In the genomic region with DNA sequence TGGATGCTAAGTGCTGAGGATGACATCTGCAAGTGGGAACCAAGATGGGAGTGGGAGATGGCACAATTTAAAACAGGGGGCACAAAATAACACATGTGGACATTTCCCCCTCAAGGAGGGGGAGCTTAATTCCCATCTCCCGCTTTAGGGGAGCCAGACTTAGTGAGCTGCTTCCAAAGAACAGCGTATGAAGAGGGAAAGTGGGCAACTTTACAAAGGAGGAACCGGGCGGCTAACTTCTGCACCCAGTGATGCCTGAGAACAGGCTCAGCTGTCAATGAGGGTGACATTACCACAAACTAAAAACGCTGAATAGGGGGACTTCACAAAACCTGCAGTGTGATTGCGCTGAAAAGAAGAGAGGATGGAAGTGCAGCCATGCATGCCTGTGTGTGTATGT, we compare ENCODE assay signal across 18 cellular contexts.
DNase-seq lines count a peak whose midpoint lies in the region; FAIRE-seq and TF ChIP-seq lines count a peak whose summit lies in the region.
"Had no signal": no experiment of that assay in that cellular context is flagged by ENCODE, and none has a peak within 500 bp of the region (broad histone marks: within the 10 kb centered on the region; RNA-seq: fewer than 3 reads in every experiment).

No MANE protein-coding gene starts in this region.

- intact Hi-C loops in left ventricle myocardium inferior (cut with micrococcal nuclease), result no loop called here
- intact Hi-C loops in transverse colon (cut with DNase I; ENCODE audit: low total_unique reads), result no loop called here

- H3K4me1 Mint-ChIP-seq in neural progenitor cell, result peaks cover 44% of the 10 kb centered on the region

- in situ Hi-C loops in transverse colon (cut with MboI; ENCODE audit: low pct_ligation_motif_present in 1 of 4, low pct_unique_long_range_greater_than_20kb in 1 of 4, low sequenced_read_pairs in 3 of 4), result no loop called here

- H3K27ac ChIP-seq in right atrium auricular region (no peak overlapping the region), left ventricle myocardium inferior (replicated peaks) (no peak overlapping the region), neural progenitor cell (no peak overlapping the region), transverse colon (no peak overlapping the region)
- H3K27ac ChIP-seq: 22Rv1, A549 had no signal

- no peak for TF ChIP-seq POLR2A in transverse colon (IDR thresholded peaks at IDR 0.05)

- H3K36me3 ChIP-seq in right atrium auricular region (no peaks in the 10 kb centered on the region), left ventricle myocardium inferior (no peaks in the 10 kb centered on the region), bronchial epithelial cell (ENCODE audit: control insufficient read depth, insufficient read depth, low read length) (no peaks in the 10 kb centered on the region), neural progenitor cell (no peaks in the 10 kb centered on the region), transverse colon (no peaks in the 10 kb centered on the region), MG63 (no peaks in the 10 kb centered on the region)

- peak; percentile 38 for DNase-seq in right atrium auricular region (ENCODE audit: low spot score)
- DNase-seq in left ventricle myocardium inferior, result no peak
- DNase-seq in bronchial epithelial cell (ENCODE audit: low read depth), result no peak
- DNase-seq in neural progenitor cell (ENCODE audit: low spot score), result no peak
- DNase-seq in transverse colon, result no peak
- no peak for DNase-seq in activated T-cell treated with anti-CD3 and anti-CD28 coated beads for 4 hours
- no peak for DNase-seq in MG63
- DNase-seq in NCI-H2107 (lab: John Stamatoyannopoulos, UW), result no peak
- DNase-seq: AML-193; Calu3; CD8-positive, alpha-beta T cell; DMS79 treated with DMSO at 0.1 percent for 48 hours; GF-D8; GOT3; HFFc6 had no signal

- H3K79me2 ChIP-seq in neural progenitor cell (ENCODE audit: low read depth), result no peaks in the 10 kb centered on the region

- H3K27me3 Mint-ChIP-seq in neural progenitor cell (ENCODE audit: insufficient read depth, low read depth), result no peaks in the 10 kb centered on the region

- H3K4me3 Mint-ChIP-seq in neural progenitor cell, result peak overlapping the region; percentile 24
- H3K4me3 Mint-ChIP-seq: CD8-positive, alpha-beta T cell; HFFc6 had no signal

- no peak overlapping the region for H2AFZ ChIP-seq in neural progenitor cell (replicated peaks)

- TF ChIP-seq CTCF in right atrium auricular region (IDR thresholded peaks at IDR 0.05), result no peak
- no peak for TF ChIP-seq CTCF in left ventricle myocardium inferior (IDR thresholded peaks at IDR 0.05; ENCODE audit: borderline replicate concordance)
- no peak for TF ChIP-seq CTCF in bronchial epithelial cell (IDR thresholded peaks at IDR 0.05; ENCODE audit: insufficient read depth, low read length, severe bottlenecking)
- TF ChIP-seq CTCF in neural progenitor cell (IDR thresholded peaks at IDR 0.05), result no peak
- no peak for TF ChIP-seq CTCF in transverse colon (IDR thresholded peaks at IDR 0.05)

- TF ChIP-seq EP300 in transverse colon (IDR thresholded peaks at IDR 0.05; ENCODE audit: low read depth), result no peak

- H3K9me3 Mint-ChIP-seq in neural progenitor cell, result no peaks in the 10 kb centered on the region
- H3K9me3 Mint-ChIP-seq: CD8-positive, alpha-beta T cell; HFFc6 had no signal

- H3F3A ChIP-seq in neural progenitor cell (ENCODE audit: low read depth), result no peaks in the 10 kb centered on the region

- H3K27me3 ChIP-seq in right atrium auricular region (no peaks in the 10 kb centered on the region), left ventricle myocardium inferior (ENCODE audit: low read depth) (peaks cover 40% of the 10 kb centered on the region), bronchial epithelial cell (ENCODE audit: control insufficient read depth, insufficient read depth, low read length) (no peaks in the 10 kb centered on the region), neural progenitor cell (no peaks in the 10 kb centered on the region), transverse colon (no peaks in the 10 kb centered on the region), MG63 (no peaks in the 10 kb centered on the region)

- no peak overlapping the region for H3K27ac Mint-ChIP-seq in neural progenitor cell
- H3K27ac Mint-ChIP-seq: CD8-positive, alpha-beta T cell; HFFc6 had no signal

- H3K4me3 ChIP-seq in right atrium auricular region, result no peak overlapping the region
- H3K4me3 ChIP-seq in left ventricle myocardium inferior, result no peak overlapping the region
- no peak overlapping the region for H3K4me3 ChIP-seq in bronchial epithelial cell (ENCODE audit: low read depth, low read length)
- H3K4me3 ChIP-seq in neural progenitor cell, result no peak overlapping the region
- H3K4me3 ChIP-seq in transverse colon, result no peak overlapping the region
- H3K4me3 ChIP-seq in MG63, result no peak overlapping the region
- H3K4me3 ChIP-seq: A549 had no signal

- H4K20me1 ChIP-seq in neural progenitor cell (ENCODE audit: low read depth), result no peaks in the 10 kb centered on the region

- H3K36me3 Mint-ChIP-seq in neural progenitor cell, result no peaks in the 10 kb centered on the region
- H3K36me3 Mint-ChIP-seq: CD8-positive, alpha-beta T cell had no signal

- peak overlapping the region; percentile 25 for H3K4me2 ChIP-seq in neural progenitor cell
- H3K4me2 ChIP-seq: A549 had no signal

- WGBS in transverse colon (ENCODE audit: low coverage in 1 of 2), 2 donors, result 79 to 85% methylated on average over 5 to 6 of the region's 6 CpGs

- FAIRE-seq in bronchial epithelial cell (lab: Jason Lieb, UNC), result peak; percentile 7
- FAIRE-seq: A549, HepG2 had no signal

- no peak overlapping the region for H3K9ac ChIP-seq in neural progenitor cell

- H3K9me3 ChIP-seq in right atrium auricular region (no peaks in the 10 kb centered on the region), left ventricle myocardium inferior (replicated peaks) (no peaks in the 10 kb centered on the region), neural progenitor cell (ENCODE audit: low read depth) (no peaks in the 10 kb centered on the region), transverse colon (no peaks in the 10 kb centered on the region), MG63 (no peaks in the 10 kb centered on the region)
- H3K9me3 ChIP-seq: A549 had no signal

- peaks cover 0 to 22% of the 10 kb centered on the region in 2 donors for H3K4me1 ChIP-seq in right atrium auricular region
- peaks cover 36% of the 10 kb centered on the region for H3K4me1 ChIP-seq in left ventricle myocardium inferior
- peaks cover 27% of the 10 kb centered on the region for H3K4me1 ChIP-seq in neural progenitor cell
- H3K4me1 ChIP-seq in transverse colon, result peaks cover 0 to 9% (median 2%) of the 10 kb centered on the region in 4 donors
